13 cellular contexts compared by ENCODE assay signal in the genomic region with DNA sequence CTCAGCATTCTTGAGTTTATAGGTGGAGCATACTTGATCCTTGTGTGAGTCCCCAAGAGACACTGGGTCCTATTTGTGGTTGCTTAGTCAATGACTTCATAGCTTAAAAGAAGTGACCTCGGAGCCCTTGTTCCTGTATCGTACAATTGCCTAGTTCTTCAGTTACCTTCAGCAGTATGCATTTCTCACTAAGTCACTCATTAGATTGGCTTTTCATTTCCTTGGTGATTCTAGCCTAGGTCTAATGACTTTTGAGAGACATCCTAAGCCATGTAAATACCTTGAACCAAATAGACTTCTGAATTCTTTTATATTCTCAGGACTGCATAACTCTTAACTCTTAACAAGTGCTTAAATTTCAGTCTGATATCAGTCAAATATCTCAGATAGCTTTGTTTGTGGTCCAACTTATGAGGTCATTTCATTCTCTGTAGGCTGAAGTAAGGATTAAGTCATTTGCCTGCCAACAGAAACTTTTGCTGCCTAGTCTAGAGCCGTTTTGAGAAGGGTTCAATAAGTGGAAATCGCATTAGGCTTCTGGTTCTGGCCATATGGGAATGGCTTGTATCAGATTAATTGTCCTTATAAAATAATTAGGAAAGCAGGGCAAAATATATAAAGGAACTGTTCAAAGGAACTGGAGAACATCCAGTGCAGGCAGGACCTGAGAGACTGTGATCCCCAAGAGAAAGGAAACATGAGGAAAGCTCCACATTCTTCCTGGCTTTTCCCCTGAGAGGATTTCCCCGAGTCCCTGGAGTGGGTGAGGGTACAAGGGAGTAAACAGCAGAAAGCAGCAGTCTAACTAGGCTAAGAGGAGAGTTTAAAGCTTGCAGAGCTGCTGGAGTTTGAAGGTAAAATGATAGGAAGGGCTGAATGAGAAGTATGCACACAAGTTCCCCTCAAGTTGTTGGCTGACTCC. TPM values are rescaled to one million over a fixed set of nuclear protein-coding genes. Genes with fewer than 3 reads are reported as not detected.
DNase-seq lines count a peak whose midpoint lies in the region; ATAC-seq and TF ChIP-seq lines count a peak whose summit lies in the region.
"Had no signal": no experiment of that assay in that cellular context is flagged by ENCODE, and none has a peak within 500 bp of the region (broad histone marks: within the 10 kb centered on the region; RNA-seq: fewer than 3 reads in every experiment).

No MANE protein-coding gene starts in this region.

- H2AFZ ChIP-seq in ACC112 (ENCODE audit: low read length, unreplicated experiment), result no peak overlapping the region

- in situ Hi-C loops in astrocyte of the spinal cord (cut with HindIII; ENCODE audit: low sequenced_read_pairs), result no loop called here

- H3K27me3 Mint-ChIP-seq in HFFc6 (ENCODE audit: insufficient read depth), result peaks cover 4% of the 10 kb centered on the region
- H3K27me3 Mint-ChIP-seq in T-helper 2 cell treated with Interferon-gamma antibody and Interleukin-4, amounts not matched to agents 5 μg/mL and 100 μg/mL, for 36 hours (ENCODE audit: low read depth), result peaks cover 4% of the 10 kb centered on the region

- peaks cover 24% of the 10 kb centered on the region for H3K4me1 ChIP-seq in ACC112 (ENCODE audit: control insufficient read depth, insufficient read depth, low read length, unreplicated experiment)
- peaks cover 14% of the 10 kb centered on the region for H3K4me1 ChIP-seq in lower lobe of right lung
- H3K4me1 ChIP-seq: right lobe of liver had no signal

- TF ChIP-seq CTCF in HFFc6 (IDR thresholded peaks at IDR 0.05) (no peak), astrocyte of the spinal cord (IDR thresholded peaks at IDR 0.05; ENCODE audit: low read depth, low read length) (no peak), lower lobe of right lung (IDR thresholded peaks at IDR 0.05) (no peak)

- peak; percentile 55 to 86 for ATAC-seq in lower lobe of right lung
- ATAC-seq: Panc1, right lobe of liver had no signal

- intact Hi-C loops in lower lobe of right lung (cut with DNase I), result no loop called here

- H3K79me2 ChIP-seq in ACC112 (ENCODE audit: control insufficient read depth, insufficient read depth, low read length, unreplicated experiment), result no peaks in the 10 kb centered on the region

- H3K4me3 ChIP-seq in ACC112 (ENCODE audit: low read depth, low read length) (peak overlapping the region; percentile 4; the same call in 1 of the 2 replicates), astrocyte of the spinal cord (ENCODE audit: low read depth, low read length) (no peak overlapping the region), lower lobe of right lung (no peak overlapping the region)
- H3K4me3 ChIP-seq: right lobe of liver had no signal

- peaks cover 63% of the 10 kb centered on the region for H3K4me1 Mint-ChIP-seq in HFFc6 (ENCODE audit: low read depth)
- no peaks in the 10 kb centered on the region for H3K4me1 Mint-ChIP-seq in T-helper 2 cell treated with Interferon-gamma antibody and Interleukin-4, amounts not matched to agents 5 μg/mL and 100 μg/mL, for 36 hours (ENCODE audit: low read depth)

- peak; percentile 59 for DNase-seq in HFFc6
- peak; percentile 86 for DNase-seq in astrocyte of the spinal cord (ENCODE audit: low read depth, low spot score)
- no peak for DNase-seq in lower lobe of right lung
- no peak for DNase-seq in NCI-H1048 (lab: John Stamatoyannopoulos, UW)
- no peak for DNase-seq in T-helper 2 cell treated with Interferon-gamma antibody and Interleukin-4, amounts not matched to agents 5 μg/mL and 100 μg/mL, for 36 hours (ENCODE audit: low spot score)
- DNase-seq in GDM1 (lab: John Stamatoyannopoulos, UW), result no peak
- DNase-seq in NCI-H1417 (lab: John Stamatoyannopoulos, UW), result no peak
- DNase-seq: hypothalamus, midbrain, NCI-H2107, right lobe of liver had no signal

- no peaks in the 10 kb centered on the region for H3K9me3 ChIP-seq in lower lobe of right lung
- H3K9me3 ChIP-seq: right lobe of liver had no signal

- 0 out of 2 replicates have a peak, but pooled peaks cover 5% of the 10 kb centered on the region for H3K36me3 ChIP-seq in ACC112 (ENCODE audit: insufficient read depth, low read length)
- H3K36me3 ChIP-seq in lower lobe of right lung, result no peaks in the 10 kb centered on the region
- H3K36me3 ChIP-seq: right lobe of liver had no signal

- H3K4me3 Mint-ChIP-seq in HFFc6, result peak overlapping the region; percentile 23
- no peak overlapping the region for H3K4me3 Mint-ChIP-seq in T-helper 2 cell treated with Interferon-gamma antibody and Interleukin-4, amounts not matched to agents 5 μg/mL and 100 μg/mL, for 36 hours

- H3K36me3 Mint-ChIP-seq in HFFc6 (ENCODE audit: low read depth), result peaks cover 16% of the 10 kb centered on the region
- H3K36me3 Mint-ChIP-seq in T-helper 2 cell treated with Interferon-gamma antibody and Interleukin-4, amounts not matched to agents 5 μg/mL and 100 μg/mL, for 36 hours (ENCODE audit: low read depth), result no peaks in the 10 kb centered on the region

- H3K27ac Mint-ChIP-seq in HFFc6, result peak overlapping the region; percentile 66
- no peak overlapping the region for H3K27ac Mint-ChIP-seq in T-helper 2 cell treated with Interferon-gamma antibody and Interleukin-4, amounts not matched to agents 5 μg/mL and 100 μg/mL, for 36 hours

- no peaks in the 10 kb centered on the region for H3K27me3 ChIP-seq in ACC112 (ENCODE audit: insufficient read depth, low read length)
- H3K27me3 ChIP-seq in lower lobe of right lung (ENCODE audit: low read depth), result no peaks in the 10 kb centered on the region
- H3K27me3 ChIP-seq: right lobe of liver had no signal

- H3K9me3 Mint-ChIP-seq in HFFc6, result no peaks in the 10 kb centered on the region
- H3K9me3 Mint-ChIP-seq in T-helper 2 cell treated with Interferon-gamma antibody and Interleukin-4, amounts not matched to agents 5 μg/mL and 100 μg/mL, for 36 hours, result no peaks in the 10 kb centered on the region

- H3K27ac ChIP-seq in ACC112 (ENCODE audit: low read depth, low read length) (peak overlapping the region; percentile 65), lower lobe of right lung (peak overlapping the region; percentile 27)
- H3K27ac ChIP-seq: right lobe of liver had no signal

RNA-seq across cellular contexts. Expression of a gene that starts 39.9 kb away (rescaled TPM):
- 1 to 10 TPM; 7.9 to 9.5 (median 8.3) TPM for total RNA-seq in HFFc6 (2021; fragmentation: NEBNext Ultra II Directional; extraction: Animal tissue kit (Norgen Biotek cat#: 25700))
- 13.7 TPM for total RNA-seq in lower lobe of right lung

Comparison
In these comparisons a context has a peak if more than half of its experiments do, and no peak if none do; other contexts are left out.
1. DNase-seq: peak in HFFc6 (single experiment) and astrocyte of the spinal cord (single experiment); none in lower lobe of right lung (single experiment), NCI-H1048 (single experiment), T-helper 2 cell treated with Interferon-gamma antibody and Interleukin-4, amounts not matched to agents 5 μg/mL and 100 μg/mL, for 36 hours (single experiment), GDM1 (single experiment) and NCI-H1417 (0 of 3).